Comparison of ENCODE assay signal across 1 cellular context in the genomic region with DNA sequence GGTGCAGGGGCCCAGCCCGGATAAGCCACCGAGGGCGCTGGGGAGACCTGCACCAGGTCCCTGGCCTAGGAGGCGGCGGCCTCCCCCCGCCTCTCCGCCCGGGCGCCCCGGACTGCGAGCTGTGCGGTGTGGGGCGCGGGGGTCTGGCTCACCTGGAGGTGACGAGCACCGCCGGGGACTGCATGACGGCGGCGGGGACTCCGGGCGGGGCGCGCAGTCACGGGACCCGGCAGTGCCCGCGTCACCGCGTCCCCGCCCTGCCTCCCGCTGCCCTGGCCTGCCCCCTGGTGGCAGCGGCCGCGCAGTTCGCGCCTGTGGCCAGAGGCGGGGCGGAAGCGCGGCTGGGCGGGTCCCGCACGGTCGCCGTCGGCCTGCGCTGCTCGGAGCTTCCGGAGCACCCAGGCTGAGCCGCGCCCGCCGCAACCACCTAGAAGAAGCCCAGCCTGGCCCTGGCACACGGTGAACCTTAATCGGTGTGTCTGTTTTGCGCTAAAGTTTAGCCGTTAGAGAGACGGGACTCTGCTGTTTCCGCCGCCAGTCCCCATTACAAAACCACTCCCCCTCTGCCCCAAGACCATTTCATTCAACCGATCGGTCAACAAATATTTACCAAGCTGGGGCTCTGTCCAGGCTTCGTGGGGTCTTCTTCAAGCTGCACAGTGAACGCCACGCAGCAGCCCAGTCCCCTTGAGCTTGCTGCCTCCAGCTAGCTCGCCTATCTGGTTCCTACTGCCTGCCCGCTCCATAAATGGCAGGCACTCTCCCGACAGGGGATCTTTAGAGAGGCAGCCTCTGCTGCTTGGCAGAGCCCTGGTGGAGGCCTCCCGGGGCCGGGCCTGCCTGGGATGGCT.
TF ChIP-seq lines count a peak whose summit lies in the region.

A gene with protein sequence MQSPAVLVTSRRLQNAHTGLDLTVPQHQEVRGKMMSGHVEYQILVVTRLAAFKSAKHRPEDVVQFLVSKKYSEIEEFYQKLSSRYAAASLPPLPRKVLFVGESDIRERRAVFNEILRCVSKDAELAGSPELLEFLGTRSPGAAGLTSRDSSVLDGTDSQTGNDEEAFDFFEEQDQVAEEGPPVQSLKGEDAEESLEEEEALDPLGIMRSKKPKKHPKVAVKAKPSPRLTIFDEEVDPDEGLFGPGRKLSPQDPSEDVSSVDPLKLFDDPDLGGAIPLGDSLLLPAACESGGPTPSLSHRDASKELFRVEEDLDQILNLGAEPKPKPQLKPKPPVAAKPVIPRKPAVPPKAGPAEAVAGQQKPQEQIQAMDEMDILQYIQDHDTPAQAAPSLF (minus strand): TSS at position 219 of the 851 bp plus-strand sequence. CDS start 35 bp downstream, at position 184.

TF ChIP-seq in HepG2, 621 proteins besides CTCF, POLR2A, EP300 and RAD21 (continued from another document and continues in another):
- TF ChIP-seq, protein P1, sequence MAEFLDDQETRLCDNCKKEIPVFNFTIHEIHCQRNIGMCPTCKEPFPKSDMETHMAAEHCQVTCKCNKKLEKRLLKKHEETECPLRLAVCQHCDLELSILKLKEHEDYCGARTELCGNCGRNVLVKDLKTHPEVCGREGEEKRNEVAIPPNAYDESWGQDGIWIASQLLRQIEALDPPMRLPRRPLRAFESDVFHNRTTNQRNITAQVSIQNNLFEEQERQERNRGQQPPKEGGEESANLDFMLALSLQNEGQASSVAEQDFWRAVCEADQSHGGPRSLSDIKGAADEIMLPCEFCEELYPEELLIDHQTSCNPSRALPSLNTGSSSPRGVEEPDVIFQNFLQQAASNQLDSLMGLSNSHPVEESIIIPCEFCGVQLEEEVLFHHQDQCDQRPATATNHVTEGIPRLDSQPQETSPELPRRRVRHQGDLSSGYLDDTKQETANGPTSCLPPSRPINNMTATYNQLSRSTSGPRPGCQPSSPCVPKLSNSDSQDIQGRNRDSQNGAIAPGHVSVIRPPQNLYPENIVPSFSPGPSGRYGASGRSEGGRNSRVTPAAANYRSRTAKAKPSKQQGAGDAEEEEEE (CRISPR knock-in tag; IDR thresholded peaks at IDR 0.05; ENCODE audit: borderline replicate concordance): 0 out of 2 replicates have a peak, but pooled peaks have one; percentile 62
- TF ChIP-seq ZNF256 (CRISPR knock-in tag; conservative IDR thresholded peaks at IDR 0.05) (peak; percentile 92), ZNF713 (CRISPR knock-in tag; IDR thresholded peaks at IDR 0.05) (0 out of 2 replicates have a peak, but pooled peaks have one; percentile 15), NBN (conservative IDR thresholded peaks at IDR 0.05) (no peak), SP1 (IDR thresholded peaks at IDR 0.05) (no peak), SP1 (CRISPR knock-in tag; IDR thresholded peaks at IDR 0.05) (peak; percentile 93), ZNF33A (CRISPR knock-in tag; IDR thresholded peaks at IDR 0.05; ENCODE audit: borderline replicate concordance) (no peak), SATB2 (CRISPR knock-in tag; IDR thresholded peaks at IDR 0.05) (peak; percentile 94; the same call in 1 of the 2 replicates), ZNF3 (CRISPR knock-in tag; IDR thresholded peaks at IDR 0.05) (no peak), KDM5A (IDR thresholded peaks at IDR 0.05; ENCODE audit: borderline replicate concordance, low read length) (0 out of 2 replicates have a peak, but pooled peaks have one; percentile 30), ZNF7 (CRISPR knock-in tag; IDR thresholded peaks at IDR 0.05) (no peak), TOE1 (CRISPR knock-in tag; IDR thresholded peaks at IDR 0.05) (no peak; the same call in 1 of the 2 replicates), KDM6A (CRISPR knock-in tag; IDR thresholded peaks at IDR 0.05; ENCODE audit: low read depth) (peak; percentile 26; the same call in 1 of the 2 replicates), NPAS2 (CRISPR knock-in tag; IDR thresholded peaks at IDR 0.05; ENCODE audit: borderline replicate concordance) (no peak), GZF1 (CRISPR knock-in tag; IDR thresholded peaks at IDR 0.05) (0 out of 2 replicates have a peak, but pooled peaks have one; percentile 29), ZFP1 (CRISPR knock-in tag; IDR thresholded peaks at IDR 0.05) (no peak; the same call in 1 of the 2 replicates), RFX5 (IDR thresholded peaks at IDR 0.05; ENCODE audit: low read depth, low read length) (peak; percentile 13; the same call in 1 of the 2 replicates), KDM4B (CRISPR knock-in tag; IDR thresholded peaks at IDR 0.05) (no peak; the same call in 1 of the 2 replicates), FOXO1 (CRISPR knock-in tag; IDR thresholded peaks at IDR 0.05) (no peak; the same call in 1 of the 2 replicates), MIXL1 (CRISPR knock-in tag; IDR thresholded peaks at IDR 0.05) (peak; percentile 7; the same call in 1 of the 2 replicates), ZNF335 (CRISPR knock-in tag; IDR thresholded peaks at IDR 0.05) (peak; percentile 75; the same call in 1 of the 2 replicates), MBNL3 (CRISPR knock-in tag; conservative IDR thresholded peaks at IDR 0.05) (no peak)
- TF ChIP-seq, protein P2, sequence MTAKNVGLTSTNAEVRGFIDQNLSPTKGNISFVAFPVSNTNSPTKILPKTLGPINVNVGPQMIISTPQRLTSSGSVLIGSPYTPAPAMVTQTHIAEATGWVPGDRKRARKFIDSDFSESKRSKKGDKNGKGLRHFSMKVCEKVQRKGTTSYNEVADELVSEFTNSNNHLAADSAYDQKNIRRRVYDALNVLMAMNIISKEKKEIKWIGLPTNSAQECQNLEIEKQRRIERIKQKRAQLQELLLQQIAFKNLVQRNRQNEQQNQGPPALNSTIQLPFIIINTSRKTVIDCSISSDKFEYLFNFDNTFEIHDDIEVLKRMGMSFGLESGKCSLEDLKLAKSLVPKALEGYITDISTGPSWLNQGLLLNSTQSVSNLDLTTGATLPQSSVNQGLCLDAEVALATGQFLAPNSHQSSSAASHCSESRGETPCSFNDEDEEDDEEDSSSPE (CRISPR knock-in tag; IDR thresholded peaks at IDR 0.05): peak; percentile 91
- TF ChIP-seq, protein P3, sequence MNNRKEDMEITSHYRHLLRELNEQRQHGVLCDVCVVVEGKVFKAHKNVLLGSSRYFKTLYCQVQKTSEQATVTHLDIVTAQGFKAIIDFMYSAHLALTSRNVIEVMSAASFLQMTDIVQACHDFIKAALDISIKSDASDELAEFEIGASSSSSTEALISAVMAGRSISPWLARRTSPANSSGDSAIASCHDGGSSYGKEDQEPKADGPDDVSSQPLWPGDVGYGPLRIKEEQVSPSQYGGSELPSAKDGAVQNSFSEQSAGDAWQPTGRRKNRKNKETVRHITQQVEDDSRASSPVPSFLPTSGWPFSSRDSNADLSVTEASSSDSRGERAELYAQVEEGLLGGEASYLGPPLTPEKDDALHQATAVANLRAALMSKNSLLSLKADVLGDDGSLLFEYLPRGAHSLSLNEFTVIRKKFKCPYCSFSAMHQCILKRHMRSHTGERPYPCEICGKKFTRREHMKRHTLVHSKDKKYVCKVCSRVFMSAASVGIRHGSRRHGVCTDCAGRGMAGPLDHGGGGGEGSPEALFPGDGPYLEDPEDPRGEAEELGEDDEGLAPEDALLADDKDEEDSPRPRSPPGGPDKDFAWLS (CRISPR knock-in tag; IDR thresholded peaks at IDR 0.05; ENCODE audit: borderline replicate concordance): no peak; the same call in 1 of the 2 replicates
- TF ChIP-seq, protein P4, sequence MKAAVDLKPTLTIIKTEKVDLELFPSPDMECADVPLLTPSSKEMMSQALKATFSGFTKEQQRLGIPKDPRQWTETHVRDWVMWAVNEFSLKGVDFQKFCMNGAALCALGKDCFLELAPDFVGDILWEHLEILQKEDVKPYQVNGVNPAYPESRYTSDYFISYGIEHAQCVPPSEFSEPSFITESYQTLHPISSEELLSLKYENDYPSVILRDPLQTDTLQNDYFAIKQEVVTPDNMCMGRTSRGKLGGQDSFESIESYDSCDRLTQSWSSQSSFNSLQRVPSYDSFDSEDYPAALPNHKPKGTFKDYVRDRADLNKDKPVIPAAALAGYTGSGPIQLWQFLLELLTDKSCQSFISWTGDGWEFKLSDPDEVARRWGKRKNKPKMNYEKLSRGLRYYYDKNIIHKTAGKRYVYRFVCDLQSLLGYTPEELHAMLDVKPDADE (CRISPR knock-in tag; IDR thresholded peaks at IDR 0.05): no peak
- TF ChIP-seq, protein P5, sequence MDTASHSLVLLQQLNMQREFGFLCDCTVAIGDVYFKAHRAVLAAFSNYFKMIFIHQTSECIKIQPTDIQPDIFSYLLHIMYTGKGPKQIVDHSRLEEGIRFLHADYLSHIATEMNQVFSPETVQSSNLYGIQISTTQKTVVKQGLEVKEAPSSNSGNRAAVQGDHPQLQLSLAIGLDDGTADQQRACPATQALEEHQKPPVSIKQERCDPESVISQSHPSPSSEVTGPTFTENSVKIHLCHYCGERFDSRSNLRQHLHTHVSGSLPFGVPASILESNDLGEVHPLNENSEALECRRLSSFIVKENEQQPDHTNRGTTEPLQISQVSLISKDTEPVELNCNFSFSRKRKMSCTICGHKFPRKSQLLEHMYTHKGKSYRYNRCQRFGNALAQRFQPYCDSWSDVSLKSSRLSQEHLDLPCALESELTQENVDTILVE (CRISPR knock-in tag; IDR thresholded peaks at IDR 0.05): peak; percentile 76; the same call in 1 of the 2 replicates
- TF ChIP-seq, protein P6, sequence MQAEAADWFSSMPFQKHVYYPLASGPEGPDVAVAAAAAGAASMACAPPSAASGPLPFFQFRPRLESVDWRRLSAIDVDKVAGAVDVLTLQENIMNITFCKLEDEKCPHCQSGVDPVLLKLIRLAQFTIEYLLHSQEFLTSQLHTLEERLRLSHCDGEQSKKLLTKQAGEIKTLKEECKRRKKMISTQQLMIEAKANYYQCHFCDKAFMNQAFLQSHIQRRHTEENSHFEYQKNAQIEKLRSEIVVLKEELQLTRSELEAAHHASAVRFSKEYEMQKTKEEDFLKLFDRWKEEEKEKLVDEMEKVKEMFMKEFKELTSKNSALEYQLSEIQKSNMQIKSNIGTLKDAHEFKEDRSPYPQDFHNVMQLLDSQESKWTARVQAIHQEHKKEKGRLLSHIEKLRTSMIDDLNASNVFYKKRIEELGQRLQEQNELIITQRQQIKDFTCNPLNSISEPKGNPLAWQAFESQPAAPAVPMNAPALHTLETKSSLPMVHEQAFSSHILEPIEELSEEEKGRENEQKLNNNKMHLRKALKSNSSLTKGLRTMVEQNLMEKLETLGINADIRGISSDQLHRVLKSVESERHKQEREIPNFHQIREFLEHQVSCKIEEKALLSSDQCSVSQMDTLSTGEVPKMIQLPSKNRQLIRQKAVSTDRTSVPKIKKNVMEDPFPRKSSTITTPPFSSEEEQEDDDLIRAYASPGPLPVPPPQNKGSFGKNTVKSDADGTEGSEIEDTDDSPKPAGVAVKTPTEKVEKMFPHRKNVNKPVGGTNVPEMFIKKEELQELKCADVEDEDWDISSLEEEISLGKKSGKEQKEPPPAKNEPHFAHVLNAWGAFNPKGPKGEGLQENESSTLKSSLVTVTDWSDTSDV (CRISPR knock-in tag; IDR thresholded peaks at IDR 0.05): peak; percentile 31; the same call in 1 of the 2 replicates
- TF ChIP-seq, protein P7, sequence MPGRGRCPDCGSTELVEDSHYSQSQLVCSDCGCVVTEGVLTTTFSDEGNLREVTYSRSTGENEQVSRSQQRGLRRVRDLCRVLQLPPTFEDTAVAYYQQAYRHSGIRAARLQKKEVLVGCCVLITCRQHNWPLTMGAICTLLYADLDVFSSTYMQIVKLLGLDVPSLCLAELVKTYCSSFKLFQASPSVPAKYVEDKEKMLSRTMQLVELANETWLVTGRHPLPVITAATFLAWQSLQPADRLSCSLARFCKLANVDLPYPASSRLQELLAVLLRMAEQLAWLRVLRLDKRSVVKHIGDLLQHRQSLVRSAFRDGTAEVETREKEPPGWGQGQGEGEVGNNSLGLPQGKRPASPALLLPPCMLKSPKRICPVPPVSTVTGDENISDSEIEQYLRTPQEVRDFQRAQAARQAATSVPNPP (CRISPR knock-in tag; IDR thresholded peaks at IDR 0.05): 0 out of 2 replicates have a peak, but pooled peaks have one; percentile 56
- TF ChIP-seq, protein P8, sequence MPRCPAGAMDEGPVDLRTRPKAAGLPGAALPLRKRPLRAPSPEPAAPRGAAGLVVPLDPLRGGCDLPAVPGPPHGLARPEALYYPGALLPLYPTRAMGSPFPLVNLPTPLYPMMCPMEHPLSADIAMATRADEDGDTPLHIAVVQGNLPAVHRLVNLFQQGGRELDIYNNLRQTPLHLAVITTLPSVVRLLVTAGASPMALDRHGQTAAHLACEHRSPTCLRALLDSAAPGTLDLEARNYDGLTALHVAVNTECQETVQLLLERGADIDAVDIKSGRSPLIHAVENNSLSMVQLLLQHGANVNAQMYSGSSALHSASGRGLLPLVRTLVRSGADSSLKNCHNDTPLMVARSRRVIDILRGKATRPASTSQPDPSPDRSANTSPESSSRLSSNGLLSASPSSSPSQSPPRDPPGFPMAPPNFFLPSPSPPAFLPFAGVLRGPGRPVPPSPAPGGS (CRISPR knock-in tag; IDR thresholded peaks at IDR 0.05): peak; percentile 96
- TF ChIP-seq, protein P9, sequence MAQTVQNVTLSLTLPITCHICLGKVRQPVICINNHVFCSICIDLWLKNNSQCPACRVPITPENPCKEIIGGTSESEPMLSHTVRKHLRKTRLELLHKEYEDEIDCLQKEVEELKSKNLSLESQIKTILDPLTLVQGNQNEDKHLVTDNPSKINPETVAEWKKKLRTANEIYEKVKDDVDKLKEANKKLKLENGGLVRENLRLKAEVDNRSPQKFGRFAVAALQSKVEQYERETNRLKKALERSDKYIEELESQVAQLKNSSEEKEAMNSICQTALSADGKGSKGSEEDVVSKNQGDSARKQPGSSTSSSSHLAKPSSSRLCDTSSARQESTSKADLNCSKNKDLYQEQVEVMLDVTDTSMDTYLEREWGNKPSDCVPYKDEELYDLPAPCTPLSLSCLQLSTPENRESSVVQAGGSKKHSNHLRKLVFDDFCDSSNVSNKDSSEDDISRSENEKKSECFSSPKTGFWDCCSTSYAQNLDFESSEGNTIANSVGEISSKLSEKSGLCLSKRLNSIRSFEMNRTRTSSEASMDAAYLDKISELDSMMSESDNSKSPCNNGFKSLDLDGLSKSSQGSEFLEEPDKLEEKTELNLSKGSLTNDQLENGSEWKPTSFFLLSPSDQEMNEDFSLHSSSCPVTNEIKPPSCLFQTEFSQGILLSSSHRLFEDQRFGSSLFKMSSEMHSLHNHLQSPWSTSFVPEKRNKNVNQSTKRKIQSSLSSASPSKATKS (CRISPR knock-in tag; IDR thresholded peaks at IDR 0.05): no peak
